ENCODE assay signal across 23 cellular contexts in genomic region chr12:45850302-45850701, GRCh38.
"Had no signal": no experiment of that assay in that cellular context is flagged by ENCODE, and none has a peak within 500 bp of the region (broad histone marks: within the 10 kb centered on the region; RNA-seq: fewer than 3 reads in every experiment).

No MANE protein-coding gene starts in this region.

- H3K4me3 Mint-ChIP-seq: IgD-negative memory B cell had no signal

- H3K27me3 ChIP-seq: MG63, SJCRH30 had no signal

- DNase-seq: MG63, NCI-H1092, NCI-H1105 treated with DMSO at 0.1 percent for 48 hours, NCI-H1436, NCI-H187, NCI-H2029, NCI-H2081 treated with DMSO at 0.1 percent for 48 hours, NCI-H2171, NCI-H226, NCI-H446, NCI-H510A, NCI-H524 treated with DMSO at 0.1 percent for 48 hours, NCI-H69, NCI-H774, PC-3, SHP77 treated with DMSO at 0.1 percent for 48 hours, SJCRH30 had no signal

- H3K9me3 Mint-ChIP-seq: IgD-negative memory B cell had no signal

- H3K4me3 ChIP-seq: K562, MG63, SJCRH30 had no signal

- H3K27me3 Mint-ChIP-seq: IgD-negative memory B cell had no signal

- ATAC-seq: HepG2, K562, Panc1, Right ventricle myocardium inferior, SK-N-SH treated with all-trans-retinoic acid at 6 μM for 48 hours had no signal

- FAIRE-seq: HepG2, K562 had no signal

- H3K27ac ChIP-seq: SJCRH30 had no signal

- H3K4me1 Mint-ChIP-seq: IgD-negative memory B cell had no signal

- H3K9me3 ChIP-seq: MG63, SJCRH30 had no signal

- H3K27ac Mint-ChIP-seq: IgD-negative memory B cell had no signal

- H3K4me1 ChIP-seq: SJCRH30 had no signal
